8 cellular contexts compared by ENCODE assay signal in genomic region chr16:30183236-30183960, GRCh38. TPM values are rescaled to one million over a fixed set of nuclear protein-coding genes. Genes with fewer than 3 reads are reported as not detected.
A peak's percentile ranks its signal among the peaks of the same experiment; 100 is the strongest.
DNase-seq lines count a peak whose midpoint lies in the region; ATAC-seq and TF ChIP-seq lines count a peak whose summit lies in the region.

Gene CORO1A, plus strand, starts transcription at chr16:30183602. Its CDS starts 1,608 bp downstream, at chr16:30185210.

- BruUV-seq in Calu3 (replicated peaks; lab: Mats Ljungman, UMichigan) = no TSS peak

- peak in 1 of 2 donors; percentile 15 for TF ChIP-seq POLR2A in suprapubic skin (IDR thresholded peaks at IDR 0.05)

- 2% methylated on average over 58 of the region's 73 CpGs for WGBS in suprapubic skin

- H3K4me1 Mint-ChIP-seq in Calu3 (ENCODE audit: low read depth, unreplicated experiment) = peaks cover 13% of the 10 kb centered on the region

- DNase-seq in Calu3 (peak; percentile 85), SK-MEL-5 (ENCODE audit: low read depth, low spot score) (peak; percentile 67), glomerular visceral epithelial cell (ENCODE audit: extremely low spot score) (peak; percentile 68), omental fat pad (ENCODE audit: low spot score) (peak; percentile 46), suprapubic skin (ENCODE audit: low spot score in 2 of 2) (peak; percentile 87 to 93)
- DNase-seq in activated naive CD4-positive, alpha-beta T cell treated with Interleukin-2 at 50 U/mL for 16 hours = peak; percentile 86

- peak within 1 kb of the TSS; percentile 66 for H3K9ac ChIP-seq in KMS-11

- H3K9me3 Mint-ChIP-seq in Calu3 (ENCODE audit: low read depth, unreplicated experiment) = no peaks in the 10 kb centered on the region

- intact Hi-C loops in Calu3 (cut with micrococcal nuclease; ENCODE audit: unreplicated experiment) = no loop called here

- peak within 1 kb of the TSS; percentile 86 for H2AFZ ChIP-seq in KMS-11 (ENCODE audit: low read depth)

- H3K36me3 ChIP-seq in KMS-11 (ENCODE audit: insufficient read depth) (no peaks in the 10 kb centered on the region), suprapubic skin (no peaks in the 10 kb centered on the region)

- peak within 1 kb of the TSS; percentile 53 for H3K27ac ChIP-seq in KMS-11
- peak within 1 kb of the TSS; percentile 57 for H3K27ac ChIP-seq in suprapubic skin

- H3K27me3 ChIP-seq in KMS-11 (ENCODE audit: insufficient read depth, low read depth) = no peaks in the 10 kb centered on the region
- no peaks in the 10 kb centered on the region for H3K27me3 ChIP-seq in suprapubic skin

- TF ChIP-seq CTCF in Calu3 (IDR thresholded peaks at IDR 0.05; ENCODE audit: unreplicated experiment) (no peak), KMS-11 (conservative IDR thresholded peaks at IDR 0.05; ENCODE audit: low read depth, low read length) (no peak), omental fat pad (IDR thresholded peaks at IDR 0.05) (no peak), suprapubic skin (IDR thresholded peaks at IDR 0.05) (no peak)

- peak within 1 kb of the TSS; percentile 85 for H3K4me3 Mint-ChIP-seq in Calu3 (ENCODE audit: low read depth, unreplicated experiment)

- no peak for TF ChIP-seq EP300 in suprapubic skin (IDR thresholded peaks at IDR 0.05)

- H3K4me1 ChIP-seq in KMS-11 (ENCODE audit: low read depth, poor library complexity, severe bottlenecking) (peaks cover 37% of the 10 kb centered on the region), suprapubic skin (peaks cover 26% of the 10 kb centered on the region)

- peaks cover 30% of the 10 kb centered on the region for H3K79me2 ChIP-seq in KMS-11 (ENCODE audit: insufficient read depth, low read depth)

- ATAC-seq in GM21515 (IDR thresholded peaks at IDR 0.05; ENCODE audit: unreplicated experiment) (peak; percentile 45), omental fat pad (ENCODE audit: low FRiP score) (peak; percentile 83)

- in situ Hi-C loops in SK-MEL-5 (cut with HindIII; ENCODE audit: low pct_unique_long_range_greater_than_20kb, low sequenced_read_pairs) = no loop called here

- CTCF ChIA-PET in Calu3 (lab: Charles Lee) = interaction anchor here (0.5 to 1.0 kb wide), 2 partner anchors 91 to 1668 kb away, joined by 6 read pairs; partner anchors contain the start of gene TBX6

- H3K36me3 Mint-ChIP-seq in Calu3 (ENCODE audit: insufficient read depth, unreplicated experiment) = peaks cover 36% of the 10 kb centered on the region

- H3K27ac Mint-ChIP-seq in Calu3 (ENCODE audit: unreplicated experiment) = peak within 1 kb of the TSS; percentile 61

- no peaks in the 10 kb centered on the region for H3K27me3 Mint-ChIP-seq in Calu3 (ENCODE audit: unreplicated experiment)

- H3K4me3 ChIP-seq in KMS-11 (IDR thresholded peaks at IDR 0.05; ENCODE audit: insufficient read depth, low read depth, low read length) (peak within 1 kb of the TSS; percentile 37), suprapubic skin (peak within 1 kb of the TSS; percentile 63)

- no peaks in the 10 kb centered on the region for H3K9me3 ChIP-seq in suprapubic skin

- H4K20me1 ChIP-seq in KMS-11 (ENCODE audit: insufficient read depth) = no peaks in the 10 kb centered on the region

- peak within 1 kb of the TSS; percentile 97 for H3K4me2 ChIP-seq in KMS-11

RNA-seq across cellular contexts. Expression of gene CORO1A, which starts in this region (rescaled TPM):
- total RNA-seq in Calu3 (2022) (11.1 and 12.9 TPM in 2 replicates), omental fat pad (100 to 1,000 TPM in 1 of 4 donors, 10 to 100 TPM in 3; 31.6 to 109 (median 50.0) TPM), suprapubic skin (10 to 100 TPM; 14.5 to 25.3 (median 19.3) TPM)
- 0.08 TPM in 1 of 2 replicates, not detected in the other for total RNA-seq in SK-MEL-5 (2014; rRNA removed; shearing (Covaris generic))
- polyA plus RNA-seq in SK-MEL-5 (2015; cell fraction: cytosol; rRNA removed) = 0.52 and 0.84 TPM in 2 replicates
- not detected in 2 replicates for polyA plus RNA-seq in SK-MEL-5 (2015; cell fraction: nucleus; rRNA removed)

Comparison
In these comparisons a context has a peak if more than half of its experiments do, and no peak if none do; other contexts are left out.
1. Peak in every context shown above with its lines: DNase-seq, ATAC-seq, H3K4me3 ChIP-seq and H3K27ac ChIP-seq.
2. RNA of gene CORO1A (total RNA-seq): 31.6 to 109 TPM in omental fat pad, 14.5 to 25.3 TPM in suprapubic skin and 11.1 to 12.9 TPM in Calu3; 0.08 TPM in SK-MEL-5; every median in the first group is over 10 times any median in the second.
3. Peak in DNase-seq in SK-MEL-5; RNA of the gene not detected or under 1 TPM.